In the genomic region with DNA sequence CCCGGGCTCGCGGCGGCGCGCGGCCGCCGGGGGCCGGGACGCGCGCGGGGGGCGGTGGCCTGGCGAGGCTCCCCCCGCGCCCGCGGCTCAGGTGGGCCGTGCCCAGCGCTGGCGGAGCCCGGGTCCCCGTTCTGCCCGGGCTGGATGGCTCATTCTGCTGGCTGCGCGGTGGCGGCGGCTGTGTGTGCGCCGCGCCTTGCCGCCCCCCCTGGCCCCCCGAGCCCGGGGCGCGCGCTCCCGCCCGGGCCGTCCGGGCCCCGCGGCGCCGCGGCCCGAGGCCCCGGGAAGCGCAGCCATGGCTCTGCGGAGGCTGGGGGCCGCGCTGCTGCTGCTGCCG, we compare ENCODE assay signal across 7 cellular contexts. TPM values are rescaled to one million over a fixed set of nuclear protein-coding genes. Genes with fewer than 3 reads are reported as not detected.
A peak's percentile ranks its signal among the peaks of the same experiment; 100 is the strongest.
DNase-seq lines count a peak whose midpoint lies in the region; ATAC-seq, FAIRE-seq and TF ChIP-seq lines count a peak whose summit lies in the region.

A gene (plus strand): TSS at position 152 of the 337 bp plus-strand sequence. CDS start 144 bp downstream, at position 296.

- FAIRE-seq in frontal cortex (lab: Jason Lieb, UNC): no peak

- peak; percentile 23 for DNase-seq in G401 (ENCODE audit: low spot score)
- DNase-seq in LNCaP clone FGC (ENCODE audit: low read depth): no peak
- peak; percentile 34 to 53 for DNase-seq in activated T-cell treated with anti-CD3 and anti-CD28 coated beads, Interleukin-2, amount 50 U/mL, for 48 hours
- peak; percentile 82 to 90 for DNase-seq in frontal cortex (ENCODE audit: low spot score in 2 of 2)
- peak in 42 of 56 donors; percentile 14 to 77 (median 56) for DNase-seq in nucleus accumbens (lab: John Stamatoyannopoulos, UW)
- no peak for DNase-seq in NCI-H510A treated with DMSO at 0.1 percent for 48 hours (lab: John Stamatoyannopoulos, UW)

- H3K4me3 ChIP-seq in LNCaP clone FGC (ENCODE audit: low read depth, low read length): peak within 1 kb of the TSS; percentile 23; the same call in 1 of the 2 replicates

- no peak for ATAC-seq in GM18520 (IDR thresholded peaks at IDR 0.05; ENCODE audit: unreplicated experiment)

- in situ Hi-C loops in G401 (cut with HindIII; ENCODE audit: low sequenced_read_pairs): no loop called here

- no peak for TF ChIP-seq CTCF in LNCaP clone FGC (IDR thresholded peaks at IDR 0.05; ENCODE audit: control insufficient read depth, extremely low read depth, insufficient read depth)

RNA-seq across cellular contexts. Expression of the gene that starts here (rescaled TPM):
- total RNA-seq in G401 (2014; rRNA removed; shearing (Covaris generic)): 0.14 and 1.1 TPM in 2 replicates
- 22.8 TPM for total RNA-seq in frontal cortex

Comparison
In these comparisons a context has a peak if more than half of its experiments do, and no peak if none do; other contexts are left out.
1. RNA of the gene that starts here (total RNA-seq): 22.8 TPM in frontal cortex (single experiment); 0.14 to 1.1 TPM in G401; every median in the first group is over 10 times any median in the second.
2. DNase-seq: peak in G401 (single experiment), activated T-cell treated with anti-CD3 and anti-CD28 coated beads, Interleukin-2, amount 50 U/mL, for 48 hours (2 of 2), frontal cortex (2 of 2) and nucleus accumbens (42 of 56); none in LNCaP clone FGC (single experiment) and NCI-H510A treated with DMSO at 0.1 percent for 48 hours (single experiment).